ENCODE assay signal across 13 cellular contexts in genomic region chr2:205865794-205866490, GRCh38.
A peak's percentile ranks its signal among the peaks of the same experiment; 100 is the strongest.
DNase-seq lines count a peak whose midpoint lies in the region; ATAC-seq, FAIRE-seq and TF ChIP-seq lines count a peak whose summit lies in the region.
"Had no signal": no experiment of that assay in that cellular context is flagged by ENCODE, and none has a peak within 500 bp of the region (broad histone marks: within the 10 kb centered on the region; RNA-seq: fewer than 3 reads in every experiment).

No MANE protein-coding gene starts in this region.

- intact Hi-C loops in PC-3 (cut with micrococcal nuclease) = no loop called here
- intact Hi-C loops in head of caudate nucleus (cut with DNase I) = no loop called here
- intact Hi-C loops in uterus (cut with DNase I; ENCODE audit: low total_unique reads) = no loop called here

- TF ChIP-seq CTCF in PC-3 (conservative IDR thresholded peaks at IDR 0.05; ENCODE audit: low read depth, low read length) (no peak), uterus (IDR thresholded peaks at IDR 0.05) (no peak)

- H4K20me1 ChIP-seq in PC-3 (ENCODE audit: low read length) = no peaks in the 10 kb centered on the region
- H4K20me1 ChIP-seq: BLaER1 had no signal

- no peaks in the 10 kb centered on the region for H3K9me2 ChIP-seq in PC-3 (replicated peaks; ENCODE audit: low read length)

- H3K9ac ChIP-seq in PC-3 (ENCODE audit: low read length) = no peak overlapping the region
- H3K9ac ChIP-seq: BLaER1 had no signal

- TF ChIP-seq POLR2A in H54 (IDR thresholded peaks at IDR 0.05; ENCODE audit: low read depth, low read length) (no peak), uterus (IDR thresholded peaks at IDR 0.05) (no peak)

- H3K9me3 ChIP-seq in PC-3 (ENCODE audit: low read length) (no peaks in the 10 kb centered on the region), uterus (no peaks in the 10 kb centered on the region)
- H3K9me3 ChIP-seq: BLaER1 had no signal

- H3K4me3 ChIP-seq in PC-3 (ENCODE audit: low read length) (no peak overlapping the region), uterus (no peak overlapping the region)
- H3K4me3 ChIP-seq: BLaER1, GM12878 had no signal

- POLR2A ChIA-PET in PC-3 (lab: Charles Lee; ENCODE audit: unreplicated experiment) = no interaction called here

- no peak overlapping the region for H3K4me2 ChIP-seq in PC-3 (ENCODE audit: low read length)
- H3K4me2 ChIP-seq: BLaER1 had no signal

- peak; percentile 45 for DNase-seq in COLO829 (ENCODE audit: low spot score)
- peak; percentile 51 for DNase-seq in NCI-H128 (lab: John Stamatoyannopoulos, UW; ENCODE audit: unreplicated experiment)
- DNase-seq in PC-3 = peak; percentile 46
- DNase-seq in head of caudate nucleus = peak in 24 of 42 donors; percentile 12 to 79 (median 38)
- no peak for DNase-seq in H54 (ENCODE audit: insufficient read length, low spot score)
- DNase-seq in uterus = no peak
- no peak for DNase-seq in HCEC 1CT
- DNase-seq: activated CD8-positive, alpha-beta memory T cell treated with anti-CD3 and anti-CD28 coated beads, Interleukin-2, amount 50 U/mL, for 4 hours; stimulated activated naive CD4-positive, alpha-beta T cell had no signal

- FAIRE-seq in H54 (lab: Jason Lieb, UNC) = no peak
- FAIRE-seq: GM12878 had no signal

- H3F3A ChIP-seq in PC-3 (ENCODE audit: low read length, unreplicated experiment) = no peaks in the 10 kb centered on the region

- no peak overlapping the region for H2AFZ ChIP-seq in PC-3 (ENCODE audit: low read length)

- CTCF ChIA-PET in PC-3 (lab: Charles Lee) = no interaction called here

- no peak overlapping the region for H3K27ac ChIP-seq in PC-3 (ENCODE audit: low read length)
- H3K27ac ChIP-seq in uterus = peak overlapping the region in 1 of 2 donors; percentile 64
- H3K27ac ChIP-seq: BLaER1 had no signal

- H3K79me2 ChIP-seq in PC-3 (ENCODE audit: low read length) = no peaks in the 10 kb centered on the region

- no peaks in the 10 kb centered on the region for H3K4me1 ChIP-seq in PC-3 (ENCODE audit: insufficient read depth, low read length)
- H3K4me1 ChIP-seq in uterus = no peaks in the 10 kb centered on the region

- H3K27me3 ChIP-seq in PC-3 (ENCODE audit: low read length) (peaks cover 33% of the 10 kb centered on the region), uterus (no peaks in the 10 kb centered on the region)
- H3K27me3 ChIP-seq: BLaER1 had no signal

- BruUV-seq in PC-3 (replicated peaks; lab: Mats Ljungman, UMichigan) = no TSS peak

- H3K36me3 ChIP-seq in PC-3 (ENCODE audit: low read depth, low read length) (no peaks in the 10 kb centered on the region), uterus (no peaks in the 10 kb centered on the region)
- H3K36me3 ChIP-seq: BLaER1 had no signal

- ATAC-seq in PC-3 = no peak
- ATAC-seq in HG03520 (IDR thresholded peaks at IDR 0.05; ENCODE audit: unreplicated experiment) = no peak
- ATAC-seq: esophagus mucosa, GM12878 had no signal

Comparison
In these comparisons a context has a peak if more than half of its experiments do, and no peak if none do; other contexts are left out.
1. DNase-seq: peak in COLO829 (single experiment), NCI-H128 (single experiment), PC-3 (single experiment) and head of caudate nucleus (24 of 42); none in H54 (single experiment), uterus (0 of 2) and HCEC 1CT (single experiment).